ENCODE assay signal across 34 cellular contexts in genomic region chr19:31300406-31300805, GRCh38.
"Had no signal": no experiment of that assay in that cellular context is flagged by ENCODE, and none has a peak within 500 bp of the region (broad histone marks: within the 10 kb centered on the region; RNA-seq: fewer than 3 reads in every experiment).

No MANE protein-coding gene starts in this region.

- H3K9ac ChIP-seq: KMS-11 had no signal

- H3K9me3 Mint-ChIP-seq: activated CD4-positive, alpha-beta memory T cell treated with anti-CD3 and anti-CD28 coated beads, Interleukin-2, amount 10 ng/mL, durations not matched to agents 7 days and 5 days; activated naive CD4-positive, alpha-beta T cell treated with anti-CD3 and anti-CD28 coated beads, Interleukin-2, amount 50 U/mL, for 24 hours; activated naive CD8-positive, alpha-beta T cell treated with anti-CD3 and anti-CD28 coated beads, Interleukin-2, amount 10 ng/mL, durations not matched to agents 7 days and 5 days; activated T-helper 2 cell treated with anti-CD3 and anti-CD28 coated beads, Interferon-gamma antibody, Interleukin-2, Interleukin-4, amounts not matched to agents 10 μg/mL and 5 μg/mL and 100 μg/mL, durations not matched to agents 14 hours and 24 hours and 36 hours had no signal

- H3K27me3 Mint-ChIP-seq: activated CD4-positive, alpha-beta memory T cell treated with anti-CD3 and anti-CD28 coated beads, Interleukin-2, amount 10 ng/mL, durations not matched to agents 7 days and 5 days; activated naive CD4-positive, alpha-beta T cell treated with anti-CD3 and anti-CD28 coated beads, Interleukin-2, amount 50 U/mL, for 24 hours had no signal

- H3K4me3 Mint-ChIP-seq: activated CD4-positive, alpha-beta memory T cell treated with anti-CD3 and anti-CD28 coated beads, Interleukin-2, amount 10 ng/mL, durations not matched to agents 7 days and 5 days; activated naive CD4-positive, alpha-beta T cell treated with anti-CD3 and anti-CD28 coated beads, Interleukin-2, amount 50 U/mL, for 24 hours; activated naive CD8-positive, alpha-beta T cell treated with anti-CD3 and anti-CD28 coated beads, Interleukin-2, amount 10 ng/mL, durations not matched to agents 7 days and 5 days had no signal

- H3K9me3 ChIP-seq: ascending aorta, Peyer's patch had no signal

- H3K4me1 ChIP-seq: ascending aorta, Peyer's patch had no signal

- H3K27ac ChIP-seq: ascending aorta, cardiac muscle cell, KMS-11, Peyer's patch, RWPE1, VCaP had no signal

- ATAC-seq: PC-3 had no signal

- H3K4me3 ChIP-seq: ascending aorta, cardiac muscle cell, Peyer's patch had no signal

- H3K4me2 ChIP-seq: KMS-11 had no signal

- H3K36me3 Mint-ChIP-seq: activated naive CD4-positive, alpha-beta T cell treated with anti-CD3 and anti-CD28 coated beads, Interleukin-2, amount 50 U/mL, for 24 hours; activated naive CD8-positive, alpha-beta T cell treated with anti-CD3 and anti-CD28 coated beads, Interleukin-2, amount 10 ng/mL, durations not matched to agents 7 days and 5 days had no signal

- H3K4me1 Mint-ChIP-seq: activated CD4-positive, alpha-beta memory T cell treated with anti-CD3 and anti-CD28 coated beads, Interleukin-2, amount 10 ng/mL, durations not matched to agents 7 days and 5 days; activated naive CD4-positive, alpha-beta T cell treated with anti-CD3 and anti-CD28 coated beads, Interleukin-2, amount 50 U/mL, for 24 hours; activated naive CD8-positive, alpha-beta T cell treated with anti-CD3 and anti-CD28 coated beads, Interleukin-2, amount 10 ng/mL, durations not matched to agents 7 days and 5 days had no signal

- H3K36me3 ChIP-seq: ascending aorta, cardiac muscle cell, Peyer's patch had no signal

- DNase-seq: activated CD4-positive, alpha-beta memory T cell treated with anti-CD3 and anti-CD28 coated beads, Interleukin-2, amount 10 ng/mL, durations not matched to agents 7 days and 5 days; activated CD4-positive, alpha-beta T cell treated with anti-CD3 and anti-CD28 coated beads for 1 hour; activated CD4-positive, alpha-beta T cell treated with anti-CD3 and anti-CD28 coated beads for 48 hours; activated CD4-positive, CD25-positive, alpha-beta regulatory T cell; activated gamma-delta T cell; activated naive CD4-positive, alpha-beta T cell treated with Interleukin-2 at 50 U/mL for 16 hours; activated naive CD8-positive, alpha-beta T cell treated with anti-CD3 and anti-CD28 coated beads, Interleukin-2, amount 10 ng/mL, durations not matched to agents 7 days and 5 days; activated T-cell treated with anti-CD3 and anti-CD28 coated beads, Interleukin-2, amount 50 U/mL, for 1 hour; amygdala; NCI-H1092 treated with DMSO at 0.1 percent for 48 hours; NCI-H1417; NCI-H146; NCI-H187; NCI-H2029 treated with DMSO at 0.1 percent for 48 hours; NCI-H2107; NCI-H2171; NCI-H510A; NCI-H526; NCI-H748 treated with DMSO at 0.1 percent for 48 hours; NK-92 treated with Interleukin-12 subunit alpha and Interleukin-12 subunit beta, amount 100 ng/mL, for 24 hours; PC-3; Peyer's patch; Right ventricle myocardium superior; SW 1271; T-helper 1 cell; T-helper 2 cell; T-helper 9 cell had no signal

- H3K27me3 ChIP-seq: ascending aorta, cardiac muscle cell, Peyer's patch had no signal

- H3K27ac Mint-ChIP-seq: activated CD4-positive, alpha-beta memory T cell treated with anti-CD3 and anti-CD28 coated beads, Interleukin-2, amount 10 ng/mL, durations not matched to agents 7 days and 5 days; activated naive CD4-positive, alpha-beta T cell treated with anti-CD3 and anti-CD28 coated beads, Interleukin-2, amount 50 U/mL, for 24 hours; activated naive CD8-positive, alpha-beta T cell treated with anti-CD3 and anti-CD28 coated beads, Interleukin-2, amount 10 ng/mL, durations not matched to agents 7 days and 5 days; activated T-helper 2 cell treated with anti-CD3 and anti-CD28 coated beads, Interferon-gamma antibody, Interleukin-2, Interleukin-4, amounts not matched to agents 10 μg/mL and 5 μg/mL and 100 μg/mL, durations not matched to agents 14 hours and 24 hours and 36 hours had no signal
